In the genomic region with DNA sequence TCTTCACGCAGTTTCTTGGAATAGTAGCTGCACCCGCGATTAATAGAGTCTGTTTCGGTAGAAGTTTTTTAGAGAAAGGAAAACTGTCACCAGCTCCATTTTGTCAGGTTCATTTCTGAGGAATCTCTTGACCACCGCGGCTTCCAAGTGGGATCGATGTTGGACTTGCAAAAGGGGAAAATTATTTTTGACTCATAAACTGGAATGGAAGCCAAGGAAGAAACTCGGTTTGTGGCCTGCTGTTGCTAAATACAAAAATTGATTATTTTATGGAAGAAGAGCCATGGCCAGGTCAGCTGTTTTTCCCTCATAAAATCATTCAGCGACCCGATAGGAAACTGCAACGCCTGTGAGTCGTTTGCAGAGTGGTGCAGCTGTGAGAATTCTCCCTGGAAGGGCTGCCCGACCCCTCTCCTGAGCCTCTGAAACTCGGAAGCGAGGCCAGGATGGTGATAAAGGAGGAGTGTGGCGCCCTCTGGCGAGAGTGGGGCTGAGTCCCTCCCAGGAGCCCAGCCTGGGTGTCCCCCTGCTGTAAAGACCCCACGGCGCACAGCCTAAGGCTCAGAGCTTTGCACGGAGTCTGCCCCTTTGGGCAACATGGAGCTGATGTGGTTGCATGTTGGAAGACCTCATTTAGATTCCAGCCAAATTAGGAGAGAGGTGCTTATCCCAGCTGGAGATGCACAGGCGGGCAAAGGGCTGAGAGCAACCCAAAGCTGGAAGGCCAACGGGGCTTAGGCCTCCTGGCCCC, we compare ENCODE assay signal across 8 cellular contexts.
DNase-seq lines count a peak whose midpoint lies in the region; ATAC-seq and TF ChIP-seq lines count a peak whose summit lies in the region.

No MANE protein-coding gene starts in this region.

- H2AK5ac ChIP-seq in mesendoderm (ENCODE audit: low read length) = no peak overlapping the region

- no peaks in the 10 kb centered on the region for H3K27me3 ChIP-seq in effector memory CD4-positive, alpha-beta T cell (replicated peaks; ENCODE audit: control insufficient read depth, insufficient read depth, low read length, poor library complexity, severe bottlenecking)
- no peaks in the 10 kb centered on the region for H3K27me3 ChIP-seq in mesendoderm (ENCODE audit: insufficient read depth, low read length, poor library complexity)

- POLR2A ChIA-PET in activated CD8-positive, alpha-beta T cell treated with anti-CD3 and anti-CD28 coated beads for 36 hours (lab: Charles Lee) = no interaction called here

- no peak overlapping the region for H3K56ac ChIP-seq in mesendoderm (ENCODE audit: low read length)

- H2BK5ac ChIP-seq in mesendoderm (ENCODE audit: low read length) = no peak overlapping the region

- H3K18ac ChIP-seq in mesendoderm (ENCODE audit: low read length) = no peak overlapping the region

- intact Hi-C loops in activated CD8-positive, alpha-beta T cell treated with anti-CD3 and anti-CD28 coated beads for 36 hours (cut with micrococcal nuclease) = loop anchor here (2.0 to 5.0 kb wide), 2 partner anchors 167 to 188 kb away; no protein-coding TSS in a partner anchor

- no peaks in the 10 kb centered on the region for H3K79me1 ChIP-seq in mesendoderm (ENCODE audit: low read length)

- WGBS in mesendoderm (ENCODE audit: extremely low coverage, insufficient coverage, low lambda C conversion rate) = no CpG with 5 or more reads among the region's 22 CpGs

- no peak overlapping the region for H4K5ac ChIP-seq in mesendoderm (ENCODE audit: low read length)

- no peak overlapping the region for H3K4me3 ChIP-seq in GM12864 (ENCODE audit: low read depth, low read length)
- no peak overlapping the region for H3K4me3 ChIP-seq in effector memory CD4-positive, alpha-beta T cell (ENCODE audit: insufficient read depth, low read depth, low read length, poor library complexity, severe bottlenecking)
- H3K4me3 ChIP-seq in mesendoderm (ENCODE audit: low read length) = no peak overlapping the region

- no peaks in the 10 kb centered on the region for H3K4me1 Mint-ChIP-seq in activated CD8-positive, alpha-beta T cell treated with anti-CD3 and anti-CD28 coated beads for 36 hours (ENCODE audit: low read depth)

- peak; percentile 80 for ATAC-seq in activated CD8-positive, alpha-beta T cell treated with anti-CD3 and anti-CD28 coated beads for 36 hours
- ATAC-seq in HG03196 (IDR thresholded peaks at IDR 0.05; ENCODE audit: unreplicated experiment) (no peak), HG02798 (IDR thresholded peaks at IDR 0.05; ENCODE audit: poor library complexity, unreplicated experiment) (no peak)

- no peak overlapping the region for H3K9ac ChIP-seq in mesendoderm (ENCODE audit: low read length)

- H3K36me3 ChIP-seq in effector memory CD4-positive, alpha-beta T cell (ENCODE audit: control insufficient read depth, insufficient read depth, low read length) = no peaks in the 10 kb centered on the region
- H3K36me3 ChIP-seq in mesendoderm (ENCODE audit: control insufficient read depth, insufficient read depth, low read length) = no peaks in the 10 kb centered on the region

- H2BK120ac ChIP-seq in mesendoderm (ENCODE audit: low read depth, low read length) = no peak overlapping the region

- H3K4me2 ChIP-seq in mesendoderm (ENCODE audit: low read length) = no peak overlapping the region

- H3K4ac ChIP-seq in mesendoderm (ENCODE audit: low read depth, low read length) = no peak overlapping the region

- no peaks in the 10 kb centered on the region for H3K4me1 ChIP-seq in effector memory CD4-positive, alpha-beta T cell (ENCODE audit: control insufficient read depth, insufficient read depth, low read length, poor library complexity, severe bottlenecking)
- H3K4me1 ChIP-seq in mesendoderm (ENCODE audit: control insufficient read depth, low read depth, low read length) = no peaks in the 10 kb centered on the region

- no peaks in the 10 kb centered on the region for H3K36me3 Mint-ChIP-seq in activated CD8-positive, alpha-beta T cell treated with anti-CD3 and anti-CD28 coated beads for 36 hours (ENCODE audit: low read depth)

- H3K27ac Mint-ChIP-seq in activated CD8-positive, alpha-beta T cell treated with anti-CD3 and anti-CD28 coated beads for 36 hours = no peak overlapping the region

- no peaks in the 10 kb centered on the region for H3K27me3 Mint-ChIP-seq in activated CD8-positive, alpha-beta T cell treated with anti-CD3 and anti-CD28 coated beads for 36 hours

- H3K9me3 Mint-ChIP-seq in activated CD8-positive, alpha-beta T cell treated with anti-CD3 and anti-CD28 coated beads for 36 hours = no peaks in the 10 kb centered on the region

- H3K79me2 ChIP-seq in mesendoderm (ENCODE audit: control insufficient read depth, insufficient read depth, low read length) = no peaks in the 10 kb centered on the region

- H3K27ac ChIP-seq in effector memory CD4-positive, alpha-beta T cell (ENCODE audit: insufficient read depth, low read length, poor library complexity, severe bottlenecking) = no peak overlapping the region
- no peak overlapping the region for H3K27ac ChIP-seq in mesendoderm (ENCODE audit: low read depth, low read length)

- CTCF ChIA-PET in activated CD8-positive, alpha-beta T cell treated with anti-CD3 and anti-CD28 coated beads for 36 hours (lab: Charles Lee) = interaction anchor here (0.7 to 10.1 kb wide), 48 partner anchors 9 to 330 kb away, joined by 3 to 129 read pairs (median 4); no protein-coding TSS in a partner anchor

- H2BK15ac ChIP-seq in mesendoderm (replicated peaks; ENCODE audit: low read depth) = no peak overlapping the region

- no peak overlapping the region for H3K4me3 Mint-ChIP-seq in activated CD8-positive, alpha-beta T cell treated with anti-CD3 and anti-CD28 coated beads for 36 hours

- DNase-seq in GM12864 (ENCODE audit: low read depth) = no peak
- DNase-seq in NCI-H2196 treated with DMSO at 0.1 percent for 48 hours (lab: John Stamatoyannopoulos, UW; ENCODE audit: unreplicated experiment) = peak; percentile 14
- DNase-seq in activated CD8-positive, alpha-beta T cell treated with anti-CD3 and anti-CD28 coated beads for 36 hours = peak; percentile 81
- DNase-seq in effector memory CD4-positive, alpha-beta T cell = peak; percentile 21 to 43 (median 28)
- DNase-seq in mesendoderm = peak; percentile 90
- peak; percentile 52 for DNase-seq in stimulated activated CD8-positive, alpha-beta memory T cell treated with anti-CD3 and anti-CD28 coated beads, Interleukin-4, amount 100 ng/mL, for 24 hours (ENCODE audit: low read depth)

- no peaks in the 10 kb centered on the region for H3K9me3 ChIP-seq in effector memory CD4-positive, alpha-beta T cell (ENCODE audit: control insufficient read depth, low read length)

- H4K8ac ChIP-seq in mesendoderm (ENCODE audit: low read depth, low read length) = no peak overlapping the region

- no peak overlapping the region for H3K23ac ChIP-seq in mesendoderm (ENCODE audit: low read length)

- TF ChIP-seq CTCF in GM12864 (IDR thresholded peaks at IDR 0.05; ENCODE audit: low read depth, low read length, missing control alignments) = peak; percentile 91
- TF ChIP-seq CTCF in activated CD8-positive, alpha-beta T cell treated with anti-CD3 and anti-CD28 coated beads for 36 hours (IDR thresholded peaks at IDR 0.05) = peak; percentile 90
